Comparison of ENCODE assay signal across 14 cellular contexts in the genomic region with DNA sequence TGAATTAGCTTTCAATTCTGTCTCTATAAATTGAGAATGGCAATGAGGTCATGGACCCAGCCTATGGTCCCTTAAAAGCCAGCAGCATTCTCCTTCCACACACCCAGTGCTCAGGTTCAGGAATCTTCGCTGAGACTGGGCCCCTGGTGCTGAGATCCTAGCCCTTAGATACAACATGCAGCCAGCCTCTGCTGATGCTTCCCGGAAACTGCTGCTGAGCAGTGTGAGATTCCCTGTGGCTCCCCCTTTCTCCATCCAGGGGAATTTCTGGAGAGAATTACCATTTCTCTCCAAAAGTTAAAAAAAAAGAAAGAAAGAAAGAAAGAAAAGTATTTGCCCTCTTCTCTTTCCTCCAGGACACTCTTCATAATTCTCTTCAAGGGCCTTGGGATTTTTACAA. TPM values are rescaled to one million over a fixed set of nuclear protein-coding genes. Genes with fewer than 3 reads are reported as not detected.
DNase-seq lines count a peak whose midpoint lies in the region; TF ChIP-seq lines count a peak whose summit lies in the region.
"Had no signal": no experiment of that assay in that cellular context is flagged by ENCODE, and none has a peak within 500 bp of the region (broad histone marks: within the 10 kb centered on the region; RNA-seq: fewer than 3 reads in every experiment).

No MANE protein-coding gene starts in this region.

- CTCF ChIA-PET in RWPE1 (lab: Yijun Ruan, JAX), result interaction anchor here (1.0 kb wide), 1 partner anchor 150 kb away, joined by 4 read pairs; no protein-coding TSS in a partner anchor

- no peak overlapping the region for H3K4me2 ChIP-seq in osteoblast (ENCODE audit: insufficient read depth, low read length)

- H4K20me1 ChIP-seq in osteoblast (ENCODE audit: insufficient read depth, low read length), result no peaks in the 10 kb centered on the region

- no peaks in the 10 kb centered on the region for H3K9me3 ChIP-seq in osteoblast (ENCODE audit: low read depth, low read length)
- H3K9me3 ChIP-seq: MG63 had no signal

- POLR2A ChIA-PET in RWPE1 (lab: Yijun Ruan, JAX; ENCODE audit: low non-redundant PET), result no interaction called here

- H3K27ac ChIP-seq in osteoblast (ENCODE audit: low read depth, low read length) (no peak overlapping the region), coronary artery (no peak overlapping the region), RWPE1 (no peak overlapping the region)

- TF ChIP-seq CTCF in WI38 (IDR thresholded peaks at IDR 0.05; ENCODE audit: low read depth, low read length), result peak; percentile 43
- TF ChIP-seq CTCF in foreskin fibroblast (IDR thresholded peaks at IDR 0.05; ENCODE audit: low read depth, low read length), result peak; percentile 21
- TF ChIP-seq CTCF in osteoblast (IDR thresholded peaks at IDR 0.05; ENCODE audit: extremely low read depth, low read depth, low read length), result peak; percentile 35
- TF ChIP-seq CTCF in coronary artery (IDR thresholded peaks at IDR 0.05), result no peak
- TF ChIP-seq CTCF in RWPE1 (conservative IDR thresholded peaks at IDR 0.05; ENCODE audit: low read depth), result no peak

- DNase-seq in H4 (ENCODE audit: low spot score) (peak; percentile 29), foreskin fibroblast (peak in 1 of 2 donors; percentile 55), osteoblast (ENCODE audit: insufficient read length, low spot score, missing footprints) (no peak), SW480 (ENCODE audit: low spot score) (no peak), coronary artery (ENCODE audit: low spot score) (no peak), RWPE1 (ENCODE audit: low spot score) (no peak)
- DNase-seq: activated CD4-positive, alpha-beta memory T cell treated with anti-CD3 and anti-CD28 coated beads for 36 hours; aorta; DMS79; MG63; stimulated activated CD4-positive, alpha-beta T cell treated with anti-CD3 and anti-CD28 coated beads, Interleukin-15, amount 100 ng/mL, for 24 hours; T-helper 9 cell had no signal

- H3K79me2 ChIP-seq in osteoblast (ENCODE audit: insufficient read depth, low read length), result no peaks in the 10 kb centered on the region

- no peak overlapping the region for H2AFZ ChIP-seq in osteoblast (ENCODE audit: low read length)

- no peaks in the 10 kb centered on the region for H3K36me3 ChIP-seq in osteoblast (ENCODE audit: insufficient read depth, low read length)
- H3K36me3 ChIP-seq: MG63 had no signal

- peaks cover 3% of the 10 kb centered on the region for H3K4me1 ChIP-seq in osteoblast (ENCODE audit: insufficient read depth, low read length)

- H3K4me3 ChIP-seq in WI38 (ENCODE audit: low read depth, low read length), result no peak overlapping the region
- H3K4me3 ChIP-seq in foreskin fibroblast (ENCODE audit: low read depth in 1 of 2, low read length in 2 of 2), result no peak overlapping the region
- no peak overlapping the region for H3K4me3 ChIP-seq in osteoblast (ENCODE audit: insufficient read depth, low read length)
- H3K4me3 ChIP-seq in coronary artery, result no peak overlapping the region
- H3K4me3 ChIP-seq: GM12878, MG63 had no signal

- H3K27me3 ChIP-seq in osteoblast (ENCODE audit: insufficient read depth, low read length), result no peaks in the 10 kb centered on the region
- H3K27me3 ChIP-seq: MG63 had no signal

RNA-seq across cellular contexts. Expression of a gene that starts 31.7 kb away (rescaled TPM):
- 3.5 and 9.5 TPM in 2 replicates for total RNA-seq in H4 (2014; rRNA removed; shearing (Covaris generic))
- total RNA-seq in osteoblast, result 40.2 and 48.0 TPM in 2 replicates

Comparison
In these comparisons a context has a peak if more than half of its experiments do, and no peak if none do; other contexts are left out.
1. CTCF ChIP-seq: peak in WI38 (single experiment), foreskin fibroblast (single experiment) and osteoblast (single experiment); none in coronary artery (single experiment) and RWPE1 (single experiment).